Comparison of ENCODE assay signal across 12 cellular contexts in the genomic region with DNA sequence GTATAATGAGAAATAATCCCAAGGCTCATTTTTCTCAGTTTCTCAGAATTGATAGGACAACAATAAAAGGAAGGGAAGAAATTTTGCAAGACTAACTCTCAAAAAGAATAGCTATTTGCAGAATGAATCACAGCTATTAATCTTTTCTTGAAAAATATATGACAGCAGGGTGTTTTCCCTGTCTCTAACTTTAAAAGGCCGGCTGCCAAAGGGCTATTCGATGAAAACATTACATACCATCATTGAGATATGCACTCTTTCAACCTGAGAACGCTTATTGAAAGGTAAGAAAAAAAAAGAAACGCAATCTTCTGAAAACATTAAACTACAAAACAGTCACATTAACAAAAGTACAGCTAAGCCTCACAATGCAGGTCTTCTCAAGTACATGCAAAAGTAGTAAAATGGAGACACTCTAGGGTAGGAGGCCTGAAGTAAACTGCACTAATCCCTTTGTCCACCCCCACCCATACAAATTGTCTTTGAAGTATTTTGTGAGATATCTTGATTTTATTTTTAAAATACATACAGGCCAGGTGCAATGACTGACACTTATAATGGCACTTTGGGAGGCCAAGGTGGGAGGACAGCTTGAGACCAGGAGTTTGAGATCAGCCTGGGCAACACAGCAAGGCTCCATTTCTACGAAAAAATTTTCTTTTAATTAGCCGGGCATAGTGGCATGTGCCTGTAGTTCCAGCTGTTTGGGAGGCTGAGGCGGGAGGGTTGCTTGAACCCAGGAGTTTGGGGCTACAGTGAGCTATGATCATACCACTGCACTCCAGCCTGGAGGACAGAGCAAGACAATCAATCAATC.
DNase-seq lines count a peak whose midpoint lies in the region; ATAC-seq and TF ChIP-seq lines count a peak whose summit lies in the region.
"Had no signal": no experiment of that assay in that cellular context is flagged by ENCODE, and none has a peak within 500 bp of the region (broad histone marks: within the 10 kb centered on the region; RNA-seq: fewer than 3 reads in every experiment).

No MANE protein-coding gene starts in this region.

- H3K4me3 ChIP-seq in gastroesophageal sphincter (no peak overlapping the region), vagina (no peak overlapping the region), BE2C (ENCODE audit: low read depth, low read length) (no peak overlapping the region)

- no peaks in the 10 kb centered on the region for H3K36me3 Mint-ChIP-seq in glutamatergic neuron (ENCODE audit: unreplicated experiment)

- ATAC-seq in gastroesophageal sphincter, result peak; percentile 32

- no peak for TF ChIP-seq EP300 in gastroesophageal sphincter (IDR thresholded peaks at IDR 0.05)

- no peak overlapping the region for H3K27ac ChIP-seq in gastroesophageal sphincter
- peak overlapping the region; percentile 40 for H3K27ac ChIP-seq in vagina
- H3K27ac ChIP-seq: 22Rv1 had no signal

- H3K27me3 Mint-ChIP-seq in glutamatergic neuron (ENCODE audit: unreplicated experiment), result no peaks in the 10 kb centered on the region
- H3K27me3 Mint-ChIP-seq: activated naive CD8-positive, alpha-beta T cell treated with anti-CD3 and anti-CD28 coated beads, Interleukin-2, amount 50 U/mL, for 24 hours had no signal

- no peak for TF ChIP-seq POLR2A in gastroesophageal sphincter (IDR thresholded peaks at IDR 0.05)
- no peak for TF ChIP-seq POLR2A in vagina (IDR thresholded peaks at IDR 0.05)

- no peaks in the 10 kb centered on the region for H3K9me3 Mint-ChIP-seq in glutamatergic neuron (ENCODE audit: unreplicated experiment)
- H3K9me3 Mint-ChIP-seq: activated naive CD8-positive, alpha-beta T cell treated with anti-CD3 and anti-CD28 coated beads, Interleukin-2, amount 50 U/mL, for 24 hours had no signal

- H3K27me3 ChIP-seq in gastroesophageal sphincter (no peaks in the 10 kb centered on the region), vagina (no peaks in the 10 kb centered on the region), BE2C (no peaks in the 10 kb centered on the region)

- no peak overlapping the region for H3K27ac Mint-ChIP-seq in glutamatergic neuron (ENCODE audit: unreplicated experiment)
- H3K27ac Mint-ChIP-seq: activated naive CD8-positive, alpha-beta T cell treated with anti-CD3 and anti-CD28 coated beads, Interleukin-2, amount 50 U/mL, for 24 hours had no signal

- H3K9me3 ChIP-seq in gastroesophageal sphincter, result no peaks in the 10 kb centered on the region
- no peaks in the 10 kb centered on the region for H3K9me3 ChIP-seq in vagina
- H3K9me3 ChIP-seq in BE2C, result no peaks in the 10 kb centered on the region

- intact Hi-C loops in vagina (cut with DNase I), result no loop called here

- WGBS in gastroesophageal sphincter (ENCODE audit: low coverage in 1 of 2), 2 donors, result 49 to 56% methylated on average over 6 to 7 of the region's 7 CpGs

- H3K36me3 ChIP-seq in gastroesophageal sphincter (no peaks in the 10 kb centered on the region), vagina (no peaks in the 10 kb centered on the region), BE2C (no peaks in the 10 kb centered on the region)

- H3K4me1 ChIP-seq in gastroesophageal sphincter, result peaks cover 9 to 64% (median 23%) of the 10 kb centered on the region in 3 donors
- H3K4me1 ChIP-seq in vagina, result peaks cover 61% of the 10 kb centered on the region
- peaks cover 5% of the 10 kb centered on the region; the same call in 1 of the 2 replicates for H3K4me1 ChIP-seq in BE2C

- TF ChIP-seq CTCF in gastroesophageal sphincter (IDR thresholded peaks at IDR 0.05) (no peak), vagina (IDR thresholded peaks at IDR 0.05) (no peak), BE2C (IDR thresholded peaks at IDR 0.05; ENCODE audit: low read depth, low read length) (no peak), glutamatergic neuron (IDR thresholded peaks at IDR 0.05; ENCODE audit: partially characterized antibody, unreplicated experiment) (no peak)

- H3K4me3 Mint-ChIP-seq in glutamatergic neuron (ENCODE audit: unreplicated experiment), result no peak overlapping the region
- H3K4me3 Mint-ChIP-seq: activated naive CD8-positive, alpha-beta T cell treated with anti-CD3 and anti-CD28 coated beads, Interleukin-2, amount 50 U/mL, for 24 hours had no signal

- peak; percentile 8 for DNase-seq in DMS53 (lab: John Stamatoyannopoulos, UW)
- no peak for DNase-seq in DMS53 treated with DMSO at 0.1 percent for 48 hours (lab: John Stamatoyannopoulos, UW; ENCODE audit: unreplicated experiment)
- peak; percentile 60 for DNase-seq in astrocyte of the hippocampus (ENCODE audit: low read depth, low spot score)
- DNase-seq in vagina (ENCODE audit: extremely low spot score in 2 of 2), result no peak
- DNase-seq in nucleus accumbens (lab: John Stamatoyannopoulos, UW), result no peak
- no peak for DNase-seq in BE2C
- no peak for DNase-seq in glutamatergic neuron
- DNase-seq: activated naive CD8-positive, alpha-beta T cell treated with anti-CD3 and anti-CD28 coated beads, Interleukin-2, amount 50 U/mL, for 24 hours; DMS 273 treated with DMSO at 0.1 percent for 48 hours; KG1 had no signal

- peaks cover 9% of the 10 kb centered on the region for H3K4me1 Mint-ChIP-seq in glutamatergic neuron (ENCODE audit: low read depth, unreplicated experiment)

Comparison
In these comparisons a context has a peak if more than half of its experiments do, and no peak if none do; other contexts are left out.
1. DNase-seq: peak in DMS53 (single experiment) and astrocyte of the hippocampus (single experiment); none in DMS53 treated with DMSO at 0.1 percent for 48 hours (single experiment), vagina (0 of 2), nucleus accumbens (0 of 56), BE2C (single experiment) and glutamatergic neuron (single experiment).